Comparison of ENCODE assay signal across 8 cellular contexts in the genomic region with DNA sequence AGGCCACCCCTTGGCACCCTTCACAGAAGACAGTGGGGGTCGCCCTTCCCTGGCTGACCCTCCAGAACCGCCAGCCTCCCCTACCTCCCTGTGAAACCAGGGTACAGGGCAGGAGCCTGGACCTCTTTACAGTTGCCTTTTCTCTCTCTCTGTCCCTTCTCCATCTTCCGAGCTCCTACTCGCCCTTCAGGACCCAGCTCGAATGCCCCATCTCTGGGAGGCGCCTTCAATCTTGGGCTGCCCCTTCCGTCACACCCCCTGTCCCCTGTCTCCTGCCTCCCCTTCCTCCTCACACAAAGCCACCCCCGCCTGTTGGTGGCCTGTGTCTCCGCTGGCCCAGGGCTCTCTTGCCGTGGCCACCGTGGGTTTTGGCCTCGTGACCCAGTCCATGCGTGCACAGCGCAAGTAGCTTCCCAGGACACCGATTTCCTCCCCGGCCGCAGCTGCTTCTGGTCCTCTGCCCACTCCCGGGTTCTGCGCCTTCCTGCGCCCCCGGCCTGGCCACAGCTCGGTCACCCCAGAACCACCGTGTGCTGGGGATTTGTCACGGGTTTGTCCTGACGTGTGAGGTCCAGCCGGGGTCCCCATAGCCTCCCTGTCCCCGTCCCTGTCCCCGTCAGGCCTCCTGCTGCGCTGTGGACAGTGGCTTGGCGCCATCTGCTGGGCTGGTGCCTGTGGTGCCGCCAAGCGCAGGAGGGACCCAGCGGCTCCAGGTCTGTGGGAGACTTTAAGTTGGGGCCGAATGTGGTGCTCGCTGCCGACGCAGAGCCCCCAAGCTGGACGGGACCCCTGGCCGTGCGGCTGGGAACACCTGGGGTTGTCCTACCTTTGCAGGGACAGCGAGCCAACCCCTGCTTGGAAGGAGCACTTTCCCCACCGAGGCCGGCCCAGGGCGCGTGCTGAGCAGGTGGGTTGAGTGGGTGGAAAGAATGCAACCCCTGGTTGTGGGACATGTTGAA. TPM values are rescaled to one million over a fixed set of nuclear protein-coding genes. Genes with fewer than 3 reads are reported as not detected.
A peak's percentile ranks its signal among the peaks of the same experiment; 100 is the strongest.
DNase-seq lines count a peak whose midpoint lies in the region; ATAC-seq lines count a peak whose summit lies in the region.

No MANE protein-coding gene starts in this region.

- H2AK5ac ChIP-seq in mesendoderm (ENCODE audit: low read length) = no peak overlapping the region

- peaks cover 4% of the 10 kb centered on the region for H3K27me3 Mint-ChIP-seq in activated CD8-positive, alpha-beta T cell treated with anti-CD3 and anti-CD28 coated beads, Interleukin-2, amount 10 ng/mL, durations not matched to agents 7 days and 5 days (ENCODE audit: low read depth)
- H3K27me3 Mint-ChIP-seq in effector memory CD8-positive, alpha-beta T cell = peaks cover 10 to 22% of the 10 kb centered on the region in 2 donors

- no peak overlapping the region for H3K4ac ChIP-seq in mesendoderm (ENCODE audit: low read depth, low read length)

- H3K23ac ChIP-seq in mesendoderm (ENCODE audit: low read length) = peak overlapping the region; percentile 89

- H3K56ac ChIP-seq in mesendoderm (ENCODE audit: low read length) = peak overlapping the region; percentile 49

- H3K27me3 ChIP-seq in mesendoderm (ENCODE audit: insufficient read depth, low read length, poor library complexity) = no peaks in the 10 kb centered on the region

- H3K79me2 ChIP-seq in mesendoderm (ENCODE audit: control insufficient read depth, insufficient read depth, low read length) = no peaks in the 10 kb centered on the region

- H3K18ac ChIP-seq in mesendoderm (ENCODE audit: low read length) = no peak overlapping the region

- H3K9ac ChIP-seq in mesendoderm (ENCODE audit: low read length) = no peak overlapping the region

- no peak overlapping the region for H3K4me3 ChIP-seq in mesendoderm (ENCODE audit: low read length)

- no peaks in the 10 kb centered on the region for H3K4me1 ChIP-seq in mesendoderm (ENCODE audit: control insufficient read depth, low read depth, low read length)

- no peak overlapping the region for H3K27ac ChIP-seq in mesendoderm (ENCODE audit: low read depth, low read length)

- ATAC-seq in activated CD8-positive, alpha-beta T cell treated with anti-CD3 and anti-CD28 coated beads, Interleukin-2, amount 10 ng/mL, durations not matched to agents 7 days and 5 days = no peak
- peak; percentile 16 for ATAC-seq in effector memory CD8-positive, alpha-beta T cell (replicated peaks)

- no peaks in the 10 kb centered on the region for H3K9me3 Mint-ChIP-seq in activated CD8-positive, alpha-beta T cell treated with anti-CD3 and anti-CD28 coated beads, Interleukin-2, amount 10 ng/mL, durations not matched to agents 7 days and 5 days (ENCODE audit: insufficient read depth)
- H3K9me3 Mint-ChIP-seq in effector memory CD8-positive, alpha-beta T cell = no peaks in the 10 kb centered on the region

- POLR2A ChIA-PET in activated CD8-positive, alpha-beta T cell treated with anti-CD3 and anti-CD28 coated beads, Interleukin-2, amount 10 ng/mL, durations not matched to agents 7 days and 5 days (lab: Charles Lee) = no interaction called here

- CTCF ChIA-PET in activated CD8-positive, alpha-beta T cell treated with anti-CD3 and anti-CD28 coated beads, Interleukin-2, amount 10 ng/mL, durations not matched to agents 7 days and 5 days (lab: Charles Lee) = interaction anchor here (0.8 to 6.2 kb wide), 10 partner anchors 16 to 259 kb away, joined by 3 to 49 read pairs (median 5); no protein-coding TSS in a partner anchor

- H2BK120ac ChIP-seq in mesendoderm (ENCODE audit: low read depth, low read length) = no peak overlapping the region

- no peak overlapping the region for H2BK5ac ChIP-seq in mesendoderm (ENCODE audit: low read length)

- no peaks in the 10 kb centered on the region for H3K36me3 Mint-ChIP-seq in activated CD8-positive, alpha-beta T cell treated with anti-CD3 and anti-CD28 coated beads, Interleukin-2, amount 10 ng/mL, durations not matched to agents 7 days and 5 days (ENCODE audit: low read depth)
- peaks cover 10% of the 10 kb centered on the region for H3K36me3 Mint-ChIP-seq in effector memory CD8-positive, alpha-beta T cell (ENCODE audit: insufficient read depth)

- H3K4me2 ChIP-seq in mesendoderm (ENCODE audit: low read length) = no peak overlapping the region

- H3K79me1 ChIP-seq in mesendoderm (ENCODE audit: low read length) = no peaks in the 10 kb centered on the region

- peak overlapping the region; percentile 30 for H3K27ac Mint-ChIP-seq in activated CD8-positive, alpha-beta T cell treated with anti-CD3 and anti-CD28 coated beads, Interleukin-2, amount 10 ng/mL, durations not matched to agents 7 days and 5 days
- no peak overlapping the region for H3K27ac Mint-ChIP-seq in effector memory CD8-positive, alpha-beta T cell

- H3K36me3 ChIP-seq in mesendoderm (ENCODE audit: control insufficient read depth, insufficient read depth, low read length) = no peaks in the 10 kb centered on the region

- DNase-seq in NCI-H748 (lab: John Stamatoyannopoulos, UW; ENCODE audit: unreplicated experiment) = peak; percentile 72
- no peak for DNase-seq in NCI-H748 treated with DMSO at 0.1 percent for 48 hours (lab: John Stamatoyannopoulos, UW)
- peak; percentile 57 for DNase-seq in NCI-H460 (ENCODE audit: extremely low read depth, low read depth)
- DNase-seq in activated CD8-positive, alpha-beta T cell treated with anti-CD3 and anti-CD28 coated beads, Interleukin-2, amount 10 ng/mL, durations not matched to agents 7 days and 5 days = peak; percentile 80
- DNase-seq in effector memory CD8-positive, alpha-beta T cell = peak; percentile 74 to 77 (median 75)
- peak; percentile 57 for DNase-seq in mesendoderm
- DNase-seq in stimulated activated CD8-positive, alpha-beta memory T cell treated with anti-CD3 and anti-CD28 coated beads, Interleukin-15, amount 100 ng/mL, for 48 hours (ENCODE audit: low read depth in 2 of 2) = peak; percentile 56 to 58
- DNase-seq in NCI-H2029 treated with DMSO at 0.1 percent for 48 hours (lab: John Stamatoyannopoulos, UW) = no peak

- WGBS in mesendoderm (ENCODE audit: extremely low coverage, insufficient coverage, low lambda C conversion rate) = no CpG with 5 or more reads among the region's 45 CpGs

- H4K8ac ChIP-seq in mesendoderm (ENCODE audit: low read depth, low read length) = no peak overlapping the region

- H4K5ac ChIP-seq in mesendoderm (ENCODE audit: low read length) = no peak overlapping the region

- peaks cover 3% of the 10 kb centered on the region for H3K4me1 Mint-ChIP-seq in activated CD8-positive, alpha-beta T cell treated with anti-CD3 and anti-CD28 coated beads, Interleukin-2, amount 10 ng/mL, durations not matched to agents 7 days and 5 days (ENCODE audit: low read depth)
- peaks cover 0 to 3% of the 10 kb centered on the region in 2 donors for H3K4me1 Mint-ChIP-seq in effector memory CD8-positive, alpha-beta T cell (ENCODE audit: low read depth in 2 of 2)

- H2BK15ac ChIP-seq in mesendoderm (replicated peaks; ENCODE audit: low read depth) = no peak overlapping the region

- no peak overlapping the region for H3K4me3 Mint-ChIP-seq in activated CD8-positive, alpha-beta T cell treated with anti-CD3 and anti-CD28 coated beads, Interleukin-2, amount 10 ng/mL, durations not matched to agents 7 days and 5 days
- H3K4me3 Mint-ChIP-seq in effector memory CD8-positive, alpha-beta T cell = no peak overlapping the region

RNA-seq across cellular contexts. Expression of a gene that starts 4.0 kb away (rescaled TPM):
- total RNA-seq in NCI-H460 (2014; rRNA removed; shearing (Covaris generic)) = 49.0 and 56.6 TPM in 2 replicates
- polyA plus RNA-seq in NCI-H460 (2014; cell fraction: nucleus; rRNA removed) = 68.5 and 69.7 TPM in 2 replicates
- 10 to 100 TPM; 56.5 to 57.0 TPM for total RNA-seq in activated CD8-positive, alpha-beta T cell treated with anti-CD3 and anti-CD28 coated beads, Interleukin-2, amount 10 ng/mL, durations not matched to agents 7 days and 5 days
- polyA plus RNA-seq in mesendoderm (2013, experiment 1 of 2) = 21.7 TPM
- 22.2 TPM for polyA plus RNA-seq in mesendoderm (2013, experiment 2 of 2)

RNA-seq across cellular contexts. Expression of a gene that starts 27.6 kb away (rescaled TPM):
- 26.1 and 27.0 TPM in 2 replicates for total RNA-seq in NCI-H460 (2014; rRNA removed; shearing (Covaris generic))
- 26.3 and 29.5 TPM in 2 replicates for polyA plus RNA-seq in NCI-H460 (2014; cell fraction: nucleus; rRNA removed)
- 1 to 10 TPM; 5.6 to 6.4 TPM for total RNA-seq in activated CD8-positive, alpha-beta T cell treated with anti-CD3 and anti-CD28 coated beads, Interleukin-2, amount 10 ng/mL, durations not matched to agents 7 days and 5 days
- polyA plus RNA-seq in mesendoderm (2013, experiment 1 of 2) = 2.0 TPM
- polyA plus RNA-seq in mesendoderm (2013, experiment 2 of 2) = 2.2 TPM

Comparison
In these comparisons a context has a peak if more than half of its experiments do, and no peak if none do; other contexts are left out.
1. DNase-seq: peak in NCI-H748 (single experiment), NCI-H460 (single experiment), activated CD8-positive, alpha-beta T cell treated with anti-CD3 and anti-CD28 coated beads, Interleukin-2, amount 10 ng/mL, durations not matched to agents 7 days and 5 days (single experiment), effector memory CD8-positive, alpha-beta T cell (3 of 3), mesendoderm (single experiment) and stimulated activated CD8-positive, alpha-beta memory T cell treated with anti-CD3 and anti-CD28 coated beads, Interleukin-15, amount 100 ng/mL, for 48 hours (2 of 2); none in NCI-H748 treated with DMSO at 0.1 percent for 48 hours (single experiment) and NCI-H2029 treated with DMSO at 0.1 percent for 48 hours (single experiment).